In genomic region chr16:4949986-4950385, GRCh38 we compare ENCODE assay signal across 25 cellular contexts. TPM values are rescaled to one million over a fixed set of nuclear protein-coding genes. Genes with fewer than 3 reads are reported as not detected.
"Had no signal": no experiment of that assay in that cellular context is flagged by ENCODE, and none has a peak within 500 bp of the region (broad histone marks: within the 10 kb centered on the region; RNA-seq: fewer than 3 reads in every experiment).

No MANE protein-coding gene starts in this region.

- H3K27ac ChIP-seq: SK-N-MC, VCaP had no signal

- H3K9me3 Mint-ChIP-seq: activated CD4-positive, alpha-beta memory T cell treated with anti-CD3 and anti-CD28 coated beads for 36 hours; activated CD4-positive, alpha-beta T cell treated with anti-CD3 and anti-CD28 coated beads, Interleukin-2, amount 10 ng/mL, durations not matched to agents 7 days and 5 days; activated naive CD4-positive, alpha-beta T cell treated with anti-CD3 and anti-CD28 coated beads, Interleukin-2, amount 10 ng/mL, durations not matched to agents 7 days and 5 days; activated naive CD8-positive, alpha-beta T cell treated with anti-CD3 and anti-CD28 coated beads for 36 hours; activated T-cell treated with anti-CD3 and anti-CD28 coated beads, Interleukin-2, amount 50 U/mL, for 4 hours; activated T-helper 2 cell treated with anti-CD3 and anti-CD28 coated beads, Interferon-gamma antibody, Interleukin-2, Interleukin-4, amounts not matched to agents 10 μg/mL and 5 μg/mL and 100 μg/mL, durations not matched to agents 14 hours and 24 hours and 36 hours had no signal

- DNase-seq: activated CD4-positive, alpha-beta memory T cell treated with anti-CD3 and anti-CD28 coated beads for 36 hours; activated CD4-positive, alpha-beta T cell treated with anti-CD3 and anti-CD28 coated beads, Interleukin-2, amount 10 ng/mL, durations not matched to agents 7 days and 5 days; activated CD4-positive, CD25-positive, alpha-beta regulatory T cell; activated CD8-positive, alpha-beta memory T cell treated with anti-CD3 and anti-CD28 coated beads for 24 hours; activated gamma-delta T cell treated with Interleukin-2 at 50 U/mL for 16 hours; activated naive CD4-positive, alpha-beta T cell treated with anti-CD3 and anti-CD28 coated beads, Interleukin-2, amount 10 ng/mL, durations not matched to agents 7 days and 5 days; activated naive CD8-positive, alpha-beta T cell treated with anti-CD3 and anti-CD28 coated beads for 36 hours; activated T-cell treated with anti-CD3 and anti-CD28 coated beads, Interleukin-2, amount 50 U/mL, for 4 hours; cerebellar nuclear complex; MG63; MV-4-11; NCI-H1092 treated with DMSO at 0.1 percent for 48 hours; NCI-H1417 treated with DMSO at 0.1 percent for 48 hours; NCI-H1694; NCI-H2029; NCI-H2107; NCI-H510A treated with DMSO at 0.1 percent for 48 hours; NCI-H69; NK-92 treated with Interleukin-12 subunit alpha and Interleukin-12 subunit beta, amount 100 ng/mL, for 24 hours; OCI-M1; T-helper 1 cell had no signal

- H3K4me3 ChIP-seq: MG63, SK-N-MC had no signal

- H3K4me3 Mint-ChIP-seq: activated CD4-positive, alpha-beta memory T cell treated with anti-CD3 and anti-CD28 coated beads for 36 hours; activated CD4-positive, alpha-beta T cell treated with anti-CD3 and anti-CD28 coated beads, Interleukin-2, amount 10 ng/mL, durations not matched to agents 7 days and 5 days; activated naive CD4-positive, alpha-beta T cell treated with anti-CD3 and anti-CD28 coated beads, Interleukin-2, amount 10 ng/mL, durations not matched to agents 7 days and 5 days; activated naive CD8-positive, alpha-beta T cell treated with anti-CD3 and anti-CD28 coated beads for 36 hours; activated T-cell treated with anti-CD3 and anti-CD28 coated beads, Interleukin-2, amount 50 U/mL, for 4 hours had no signal

- H3K36me3 Mint-ChIP-seq: activated CD4-positive, alpha-beta memory T cell treated with anti-CD3 and anti-CD28 coated beads for 36 hours; activated naive CD4-positive, alpha-beta T cell treated with anti-CD3 and anti-CD28 coated beads, Interleukin-2, amount 10 ng/mL, durations not matched to agents 7 days and 5 days; activated naive CD8-positive, alpha-beta T cell treated with anti-CD3 and anti-CD28 coated beads for 36 hours had no signal

- H3K9me3 ChIP-seq: MG63 had no signal

- H3K27me3 ChIP-seq: MG63 had no signal

- H3K4me1 Mint-ChIP-seq: activated CD4-positive, alpha-beta T cell treated with anti-CD3 and anti-CD28 coated beads, Interleukin-2, amount 10 ng/mL, durations not matched to agents 7 days and 5 days; activated naive CD8-positive, alpha-beta T cell treated with anti-CD3 and anti-CD28 coated beads for 36 hours had no signal

- H3K36me3 ChIP-seq: MG63 had no signal

- H3K27ac Mint-ChIP-seq: activated CD4-positive, alpha-beta memory T cell treated with anti-CD3 and anti-CD28 coated beads for 36 hours; activated CD4-positive, alpha-beta T cell treated with anti-CD3 and anti-CD28 coated beads, Interleukin-2, amount 10 ng/mL, durations not matched to agents 7 days and 5 days; activated naive CD4-positive, alpha-beta T cell treated with anti-CD3 and anti-CD28 coated beads, Interleukin-2, amount 10 ng/mL, durations not matched to agents 7 days and 5 days; activated naive CD8-positive, alpha-beta T cell treated with anti-CD3 and anti-CD28 coated beads for 36 hours; activated T-helper 2 cell treated with anti-CD3 and anti-CD28 coated beads, Interferon-gamma antibody, Interleukin-2, Interleukin-4, amounts not matched to agents 10 μg/mL and 5 μg/mL and 100 μg/mL, durations not matched to agents 14 hours and 24 hours and 36 hours had no signal

RNA-seq across cellular contexts. Expression of gene SEC14L5, which starts 8.1 kb away (rescaled TPM):
- total RNA-seq: activated CD4-positive, alpha-beta T cell treated with anti-CD3 and anti-CD28 coated beads, Interleukin-2, amount 10 ng/mL, durations not matched to agents 7 days and 5 days; activated T-cell treated with anti-CD3 and anti-CD28 coated beads, Interleukin-2, amount 50 U/mL, for 4 hours; activated T-helper 2 cell treated with anti-CD3 and anti-CD28 coated beads, Interferon-gamma antibody, Interleukin-2, Interleukin-4, amounts not matched to agents 10 μg/mL and 5 μg/mL and 100 μg/mL, durations not matched to agents 14 hours and 24 hours and 36 hours; T-helper 2 cell treated with Interferon-gamma antibody and Interleukin-4, amounts not matched to agents 100 ng/mL and 5 ng/mL, for 36 hours had no signal

RNA-seq across cellular contexts. Expression of gene PPL, which starts 13.0 kb away (rescaled TPM):
- total RNA-seq: activated CD4-positive, alpha-beta T cell treated with anti-CD3 and anti-CD28 coated beads, Interleukin-2, amount 10 ng/mL, durations not matched to agents 7 days and 5 days; activated naive CD8-positive, alpha-beta T cell treated with anti-CD3 and anti-CD28 coated beads for 36 hours; activated T-helper 2 cell treated with anti-CD3 and anti-CD28 coated beads, Interferon-gamma antibody, Interleukin-2, Interleukin-4, amounts not matched to agents 10 μg/mL and 5 μg/mL and 100 μg/mL, durations not matched to agents 14 hours and 24 hours and 36 hours; T-helper 2 cell treated with Interferon-gamma antibody and Interleukin-4, amounts not matched to agents 100 ng/mL and 5 ng/mL, for 36 hours had no signal
